19 cellular contexts compared by ENCODE assay signal in genomic region chr18:48885266-48885950, GRCh38.
DNase-seq lines count a peak whose midpoint lies in the region; ATAC-seq and TF ChIP-seq lines count a peak whose summit lies in the region.
"Had no signal": no experiment of that assay in that cellular context is flagged by ENCODE, and none has a peak within 500 bp of the region (broad histone marks: within the 10 kb centered on the region; RNA-seq: fewer than 3 reads in every experiment).

No MANE protein-coding gene starts in this region.

- TF ChIP-seq CTCF in prostate gland (IDR thresholded peaks at IDR 0.05): no peak
- TF ChIP-seq CTCF in WTC11 (IDR thresholded peaks at IDR 0.05): no peak

- H3K9me3 ChIP-seq in BLaER1 (no peaks in the 10 kb centered on the region), T-helper 17 cell (ENCODE audit: control insufficient read depth, low read length, poor library complexity, severe bottlenecking) (no peaks in the 10 kb centered on the region), prostate gland (no peaks in the 10 kb centered on the region)
- H3K9me3 ChIP-seq: lower lobe of right lung, right lobe of liver, suprapubic skin had no signal

- H3K27me3 ChIP-seq in BLaER1 (no peaks in the 10 kb centered on the region), prostate gland (replicated peaks; ENCODE audit: insufficient read depth) (no peaks in the 10 kb centered on the region)
- H3K27me3 ChIP-seq: right lobe of liver, suprapubic skin had no signal

- H3K27ac Mint-ChIP-seq in T-helper 17 cell (peak overlapping the region; percentile 89), WTC11 (no peak overlapping the region)
- H3K27ac Mint-ChIP-seq: activated naive CD4-positive, alpha-beta T cell treated with anti-CD3 and anti-CD28 coated beads for 36 hours had no signal

- H3K36me3 Mint-ChIP-seq in T-helper 17 cell (ENCODE audit: low read depth): peaks cover 3% of the 10 kb centered on the region
- H3K36me3 Mint-ChIP-seq in WTC11: peaks cover 2% of the 10 kb centered on the region; the same call in 1 of the 2 replicates

- TF ChIP-seq POLR2A in prostate gland (IDR thresholded peaks at IDR 0.05): no peak

- peaks cover 9% of the 10 kb centered on the region for H3K9me3 Mint-ChIP-seq in WTC11
- H3K9me3 Mint-ChIP-seq: activated naive CD4-positive, alpha-beta T cell treated with anti-CD3 and anti-CD28 coated beads for 36 hours had no signal

- peak overlapping the region; percentile 14 for H3K4me2 ChIP-seq in BLaER1

- H3K4me3 Mint-ChIP-seq in T-helper 17 cell: no peak overlapping the region
- H3K4me3 Mint-ChIP-seq in WTC11: no peak overlapping the region
- H3K4me3 Mint-ChIP-seq: activated naive CD4-positive, alpha-beta T cell treated with anti-CD3 and anti-CD28 coated beads for 36 hours had no signal

- no peak for DNase-seq in T-helper 17 cell
- peak; percentile 81 for DNase-seq in islet precursor cell
- DNase-seq in prostate gland (ENCODE audit: low spot score): peak; percentile 51
- DNase-seq in COLO668 (lab: John Stamatoyannopoulos, UW; ENCODE audit: unreplicated experiment): no peak
- no peak for DNase-seq in WTC11 (ENCODE audit: low spot score)
- DNase-seq in NCI-H146 treated with DMSO at 0.1 percent for 48 hours (lab: John Stamatoyannopoulos, UW; ENCODE audit: unreplicated experiment): no peak
- DNase-seq: activated naive CD4-positive, alpha-beta T cell treated with anti-CD3 and anti-CD28 coated beads for 36 hours; activated T-cell treated with anti-CD3 and anti-CD28 coated beads, Interleukin-2, amount 50 U/mL, for 1 hour; hippocampal formation; Karpas-422; lower lobe of right lung; MV-4-11; NCI-H187 treated with DMSO at 0.1 percent for 48 hours; NCI-H2227 treated with DMSO at 0.1 percent for 48 hours; NCI-H748 treated with DMSO at 0.1 percent for 48 hours; right lobe of liver had no signal

- no peak overlapping the region for H3K4me3 ChIP-seq in BLaER1
- H3K4me3 ChIP-seq in prostate gland: no peak overlapping the region
- H3K4me3 ChIP-seq: lower lobe of right lung, right lobe of liver, suprapubic skin had no signal

- 33% methylated on average over 11 of the region's 11 CpGs for WGBS in prostate gland

- H4K20me1 ChIP-seq in BLaER1: no peaks in the 10 kb centered on the region

- POLR2A ChIA-PET in WTC11 (lab: Charles Lee): no interaction called here

- H3K27me3 Mint-ChIP-seq in T-helper 17 cell: no peaks in the 10 kb centered on the region
- H3K27me3 Mint-ChIP-seq in WTC11 (ENCODE audit: low read depth): peaks cover 4% of the 10 kb centered on the region; the same call in 1 of the 2 replicates

- H3K36me3 ChIP-seq in BLaER1: no peaks in the 10 kb centered on the region
- H3K36me3 ChIP-seq in prostate gland: no peaks in the 10 kb centered on the region
- H3K36me3 ChIP-seq: lower lobe of right lung, right lobe of liver, suprapubic skin had no signal

- intact Hi-C loops in prostate gland (cut with DNase I): loop anchor here (5.0 kb wide), 2 partner anchors 42 to 58 kb away; no protein-coding TSS in a partner anchor

- H3K27ac ChIP-seq in BLaER1: no peak overlapping the region
- H3K27ac ChIP-seq in prostate gland: peak overlapping the region; percentile 65 to 69
- H3K27ac ChIP-seq: lower lobe of right lung, right lobe of liver, suprapubic skin had no signal

- no peak overlapping the region for H3K9ac ChIP-seq in BLaER1

- ATAC-seq in T-helper 17 cell (no peak), WTC11 (no peak), HG03175 (IDR thresholded peaks at IDR 0.05; ENCODE audit: unreplicated experiment) (no peak)
- ATAC-seq: lower lobe of right lung, right lobe of liver had no signal

- CTCF ChIA-PET in WTC11 (lab: Charles Lee): no interaction called here

- H3K4me1 Mint-ChIP-seq in T-helper 17 cell: peaks cover 9% of the 10 kb centered on the region
- peaks cover 22% of the 10 kb centered on the region for H3K4me1 Mint-ChIP-seq in WTC11

- peaks cover 49% of the 10 kb centered on the region for H3K4me1 ChIP-seq in BLaER1
- H3K4me1 ChIP-seq in prostate gland (replicated peaks): peaks cover 4% of the 10 kb centered on the region
- H3K4me1 ChIP-seq: right lobe of liver, suprapubic skin had no signal

TF ChIP-seq in WTC11, 78 proteins besides CTCF, POLR2A, EP300 and RAD21:
- TF ChIP-seq, protein P1, sequence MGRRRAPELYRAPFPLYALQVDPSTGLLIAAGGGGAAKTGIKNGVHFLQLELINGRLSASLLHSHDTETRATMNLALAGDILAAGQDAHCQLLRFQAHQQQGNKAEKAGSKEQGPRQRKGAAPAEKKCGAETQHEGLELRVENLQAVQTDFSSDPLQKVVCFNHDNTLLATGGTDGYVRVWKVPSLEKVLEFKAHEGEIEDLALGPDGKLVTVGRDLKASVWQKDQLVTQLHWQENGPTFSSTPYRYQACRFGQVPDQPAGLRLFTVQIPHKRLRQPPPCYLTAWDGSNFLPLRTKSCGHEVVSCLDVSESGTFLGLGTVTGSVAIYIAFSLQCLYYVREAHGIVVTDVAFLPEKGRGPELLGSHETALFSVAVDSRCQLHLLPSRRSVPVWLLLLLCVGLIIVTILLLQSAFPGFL (CRISPR knock-in tag; IDR thresholded peaks at IDR 0.05; ENCODE audit: borderline replicate concordance): no peak
- TF ChIP-seq, protein P2, sequence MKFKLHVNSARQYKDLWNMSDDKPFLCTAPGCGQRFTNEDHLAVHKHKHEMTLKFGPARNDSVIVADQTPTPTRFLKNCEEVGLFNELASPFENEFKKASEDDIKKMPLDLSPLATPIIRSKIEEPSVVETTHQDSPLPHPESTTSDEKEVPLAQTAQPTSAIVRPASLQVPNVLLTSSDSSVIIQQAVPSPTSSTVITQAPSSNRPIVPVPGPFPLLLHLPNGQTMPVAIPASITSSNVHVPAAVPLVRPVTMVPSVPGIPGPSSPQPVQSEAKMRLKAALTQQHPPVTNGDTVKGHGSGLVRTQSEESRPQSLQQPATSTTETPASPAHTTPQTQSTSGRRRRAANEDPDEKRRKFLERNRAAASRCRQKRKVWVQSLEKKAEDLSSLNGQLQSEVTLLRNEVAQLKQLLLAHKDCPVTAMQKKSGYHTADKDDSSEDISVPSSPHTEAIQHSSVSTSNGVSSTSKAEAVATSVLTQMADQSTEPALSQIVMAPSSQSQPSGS (CRISPR knock-in tag; IDR thresholded peaks at IDR 0.05; ENCODE audit: borderline replicate concordance, low read depth): no peak
- TF ChIP-seq CREB1 (CRISPR knock-in tag; IDR thresholded peaks at IDR 0.05) (no peak), ZNF232 (CRISPR knock-in tag; IDR thresholded peaks at IDR 0.05) (no peak), MLX (CRISPR knock-in tag; IDR thresholded peaks at IDR 0.05) (no peak), ZNF121 (CRISPR knock-in tag; IDR thresholded peaks at IDR 0.05) (no peak), IRF1 (CRISPR knock-in tag; IDR thresholded peaks at IDR 0.05) (no peak), SOX15 (CRISPR knock-in tag; IDR thresholded peaks at IDR 0.05) (no peak), ZNF671 (CRISPR knock-in tag; IDR thresholded peaks at IDR 0.05) (no peak), CREM (CRISPR knock-in tag; IDR thresholded peaks at IDR 0.05) (no peak), ZNF219 (CRISPR knock-in tag; IDR thresholded peaks at IDR 0.05; ENCODE audit: borderline replicate concordance) (no peak), FOXK1 (CRISPR knock-in tag; IDR thresholded peaks at IDR 0.05) (no peak), NR2C2 (CRISPR knock-in tag; IDR thresholded peaks at IDR 0.05) (no peak), NFATC4 (CRISPR knock-in tag; IDR thresholded peaks at IDR 0.05) (no peak)

Comparison
In these comparisons a context has a peak if more than half of its experiments do, and no peak if none do; other contexts are left out.
1. DNase-seq: peak in islet precursor cell (single experiment) and prostate gland (single experiment); none in T-helper 17 cell (0 of 3), COLO668 (single experiment), WTC11 (single experiment) and NCI-H146 treated with DMSO at 0.1 percent for 48 hours (single experiment).